9 cellular contexts compared by ENCODE assay signal in genomic region chr6:37691904-37692806, GRCh38. TPM values are rescaled to one million over a fixed set of nuclear protein-coding genes. Genes with fewer than 3 reads are reported as not detected.
DNase-seq lines count a peak whose midpoint lies in the region; ATAC-seq, FAIRE-seq and TF ChIP-seq lines count a peak whose summit lies in the region.
"Had no signal": no experiment of that assay in that cellular context is flagged by ENCODE, and none has a peak within 500 bp of the region (broad histone marks: within the 10 kb centered on the region; RNA-seq: fewer than 3 reads in every experiment).

No MANE protein-coding gene starts in this region.

- H3K36me3 Mint-ChIP-seq in HFFc6 (ENCODE audit: low read depth), result no peaks in the 10 kb centered on the region

- peaks cover 13% of the 10 kb centered on the region for H3K27me3 Mint-ChIP-seq in HFFc6 (ENCODE audit: insufficient read depth)

- H3K27ac Mint-ChIP-seq in HFFc6, result no peak overlapping the region; the same call in 1 of the 2 replicates

- peaks cover 43% of the 10 kb centered on the region for H3K4me1 Mint-ChIP-seq in HFFc6 (ENCODE audit: low read depth)

- no peaks in the 10 kb centered on the region for H3K27me3 ChIP-seq in lung (ENCODE audit: control insufficient read depth, insufficient read depth)

- FAIRE-seq in D721Med (lab: Jason Lieb, UNC), result no peak
- FAIRE-seq: TTC549 had no signal

- H3K9me3 ChIP-seq in lung (ENCODE audit: control insufficient read depth in 2 of 2, insufficient read depth in 1 of 2, low read length in 1 of 2), result no peaks in the 10 kb centered on the region

- no peaks in the 10 kb centered on the region for H3K9me3 Mint-ChIP-seq in HFFc6

- 36 to 41% methylated on average over 17 to 18 of the region's 18 CpGs for WGBS in lung, 2 donors

- no peak overlapping the region for H3K4me3 ChIP-seq in lung

- no peaks in the 10 kb centered on the region for H3K36me3 ChIP-seq in lung (ENCODE audit: control insufficient read depth in 2 of 2, insufficient read depth in 2 of 2, low read length in 2 of 2)

- peak; percentile 85 for ATAC-seq in lung (ENCODE audit: insufficient read depth, low FRiP score)
- no peak for ATAC-seq in GM21528 (IDR thresholded peaks at IDR 0.05; ENCODE audit: low FRiP score, unreplicated experiment)

- DNase-seq in D721Med (ENCODE audit: insufficient read length, low spot score) (peak; percentile 94), HFFc6 (peak; percentile 39), NCI-H460 (ENCODE audit: extremely low read depth, low read depth) (peak; percentile 52), dermis blood vessel endothelial cell (peak; percentile 74), lung (ENCODE audit: low spot score) (peak; percentile 75)
- peak; percentile 68 to 75 for DNase-seq in activated CD4-positive, alpha-beta T cell treated with anti-CD3 and anti-CD28 coated beads, Interleukin-2, amount 50 U/mL, for 4 hours
- peak; percentile 75 for DNase-seq in stimulated activated CD8-positive, alpha-beta memory T cell treated with anti-CD3 and anti-CD28 coated beads, Interleukin-15, amount 100 ng/mL, for 1 hour (ENCODE audit: low read depth)

- peaks cover 0 to 7% of the 10 kb centered on the region in 2 donors for H3K4me1 ChIP-seq in lung (ENCODE audit: control insufficient read depth in 2 of 2, insufficient read depth in 2 of 2, low read length in 2 of 2)

- H3K27ac ChIP-seq in lung (ENCODE audit: low read depth in 1 of 2, low read length in 1 of 2), result no peak overlapping the region

- TF ChIP-seq CTCF in D721Med (IDR thresholded peaks at IDR 0.05; ENCODE audit: insufficient read depth, missing control alignments), result peak; percentile 93
- TF ChIP-seq CTCF in HFFc6 (IDR thresholded peaks at IDR 0.05), result peak; percentile 98
- peak; percentile 92 for TF ChIP-seq CTCF in lung (IDR thresholded peaks at IDR 0.05; ENCODE audit: control extremely low read depth, extremely low read depth)

- H3K4me3 Mint-ChIP-seq in HFFc6, result no peak overlapping the region

RNA-seq across cellular contexts. Expression of gene MDGA1, which starts 5.5 kb away (rescaled TPM):
- 1 to 10 TPM; 3.8 to 6.8 (median 5.7) TPM for total RNA-seq in HFFc6 (2021; fragmentation: NEBNext Ultra II Directional; extraction: Animal tissue kit (Norgen Biotek cat#: 25700))
- total RNA-seq in NCI-H460 (2014; rRNA removed; shearing (Covaris generic)), result 0.37 and 0.49 TPM in 2 replicates
- 1.0 and 1.7 TPM in 2 replicates for polyA plus RNA-seq in NCI-H460 (2014; cell fraction: nucleus; rRNA removed)
- total RNA-seq in dermis blood vessel endothelial cell, result 0.88 and 1.4 TPM in 2 replicates
- total RNA-seq in lung, result 1 to 10 TPM; 1.0 to 4.6 TPM
- 1 to 10 TPM in 1 of 2 donors, under 1 TPM in 1; 0.90 to 2.1 TPM for polyA plus RNA-seq in lung

Comparison
In these comparisons a context has a peak if more than half of its experiments do, and no peak if none do; other contexts are left out.
1. DNase-seq: peak in every context shown above with its lines; median percentile 94 in D721Med; 75 in lung; 75 in stimulated activated CD8-positive, alpha-beta memory T cell treated with anti-CD3 and anti-CD28 coated beads, Interleukin-15, amount 100 ng/mL, for 1 hour; 74 in dermis blood vessel endothelial cell; 72 in activated CD4-positive, alpha-beta T cell treated with anti-CD3 and anti-CD28 coated beads, Interleukin-2, amount 50 U/mL, for 4 hours; 52 in NCI-H460; 39 in HFFc6.